8 cellular contexts compared by ENCODE assay signal in genomic region chr9:21994996-21995651, GRCh38. TPM values are rescaled to one million over a fixed set of nuclear protein-coding genes. Genes with fewer than 3 reads are reported as not detected.
A peak's percentile ranks its signal among the peaks of the same experiment; 100 is the strongest.
DNase-seq lines count a peak whose midpoint lies in the region; ATAC-seq, FAIRE-seq and TF ChIP-seq lines count a peak whose summit lies in the region.

No MANE protein-coding gene starts in this region.

- peak overlapping the region; percentile 48 to 81 (median 73) for H3K9ac ChIP-seq in subcutaneous abdominal adipose tissue (ENCODE audit: low read length in 5 of 5)

- H3K36me3 Mint-ChIP-seq in CD14-positive monocyte = peaks cover 14 to 28% of the 10 kb centered on the region in 2 donors

- H3K4me3 ChIP-seq in esophagus squamous epithelium (peak overlapping the region; percentile 76 to 90 (median 78)), muscle layer of duodenum (ENCODE audit: low read depth in 1 of 2, low read length in 2 of 2) (peak overlapping the region; percentile 90 to 93), subcutaneous abdominal adipose tissue (ENCODE audit: low read depth in 1 of 5, low read length in 5 of 5) (peak overlapping the region; percentile 90 to 94 (median 93))

- no peak for TF ChIP-seq CTCF in CD14-positive monocyte (IDR thresholded peaks at IDR 0.05)
- no peak for TF ChIP-seq CTCF in esophagus squamous epithelium (IDR thresholded peaks at IDR 0.05)

- peaks cover 0 to 10% (median under 1%) of the 10 kb centered on the region in 7 donors for H3K9me3 Mint-ChIP-seq in CD14-positive monocyte

- peak overlapping the region; percentile 95 to 98 for H3K4me3 Mint-ChIP-seq in CD14-positive monocyte

- WGBS in esophagus squamous epithelium, 2 donors = 0 to 1% methylated on average over 32 to 52 of the region's 56 CpGs

- FAIRE-seq in GM19239 (lab: Jason Lieb, UNC) = peak; percentile 98

- DNase-seq in CD14-positive monocyte (ENCODE audit: low spot score) (peak; percentile 89), GM19239 (ENCODE audit: insufficient read length, low spot score) (peak; percentile 56), NCI-H748 (lab: John Stamatoyannopoulos, UW; ENCODE audit: unreplicated experiment) (peak; percentile 94), activated T-cell treated with anti-CD3 and anti-CD28 coated beads for 1 hour (ENCODE audit: low read depth) (peak; percentile 54), esophagus squamous epithelium (lab: John Stamatoyannopoulos, UW) (peak; percentile 58)

- no peaks in the 10 kb centered on the region for H3K36me3 ChIP-seq in esophagus squamous epithelium
- peaks cover 0 to 3% of the 10 kb centered on the region in 2 donors for H3K36me3 ChIP-seq in muscle layer of duodenum (ENCODE audit: control insufficient read depth in 1 of 2, insufficient read depth in 2 of 2, low read length in 2 of 2)
- H3K36me3 ChIP-seq in subcutaneous abdominal adipose tissue (ENCODE audit: control insufficient read depth in 5 of 5, insufficient read depth in 5 of 5, low read length in 5 of 5) = no peaks in the 10 kb centered on the region

- H3K4me1 ChIP-seq in esophagus squamous epithelium (peaks cover 4 to 28% (median 5%) of the 10 kb centered on the region in 3 donors), muscle layer of duodenum (ENCODE audit: control insufficient read depth in 1 of 2, insufficient read depth in 2 of 2, low read length in 2 of 2) (peaks cover 0 to 13% of the 10 kb centered on the region in 2 donors), subcutaneous abdominal adipose tissue (ENCODE audit: control insufficient read depth in 5 of 5, insufficient read depth in 5 of 5, low read length in 5 of 5) (peaks cover 5 to 25% (median 15%) of the 10 kb centered on the region in 5 donors)

- intact Hi-C loops in CD14-positive monocyte (cut with micrococcal nuclease) (loop anchor here in 1 of 2 donors (1.0 kb wide), 1 partner anchor 13 kb away; no protein-coding TSS in a partner anchor), esophagus squamous epithelium (cut with DNase I) (loop anchor here (10.0 kb wide), 1 partner anchor 180 kb away; no protein-coding TSS in a partner anchor)

- TF ChIP-seq POLR2A in esophagus squamous epithelium (IDR thresholded peaks at IDR 0.05) = peak in 1 of 4 donors; percentile 58

- peak; percentile 88 for ATAC-seq in HG03280 (IDR thresholded peaks at IDR 0.05; ENCODE audit: unreplicated experiment)

- peaks cover 51 to 66% (median 58%) of the 10 kb centered on the region in 3 donors for H3K27me3 Mint-ChIP-seq in CD14-positive monocyte (ENCODE audit: low read depth in 3 of 3)

- H3K27ac ChIP-seq in esophagus squamous epithelium (peak overlapping the region; percentile 81 to 92 (median 84)), muscle layer of duodenum (ENCODE audit: low read length) (peak overlapping the region; percentile 72), subcutaneous abdominal adipose tissue (ENCODE audit: low read depth, low read length) (peak overlapping the region; percentile 65)

- H3K27ac Mint-ChIP-seq in CD14-positive monocyte = peak overlapping the region; percentile 91 to 97 (median 95)

- peaks cover 26% of the 10 kb centered on the region for H3K4me1 Mint-ChIP-seq in CD14-positive monocyte

- H3K9me3 ChIP-seq in esophagus squamous epithelium = no peaks in the 10 kb centered on the region
- no peaks in the 10 kb centered on the region for H3K9me3 ChIP-seq in muscle layer of duodenum (ENCODE audit: control insufficient read depth in 1 of 2, low read length in 2 of 2)
- peaks cover 0 to 2% (median 0%) of the 10 kb centered on the region in 5 donors for H3K9me3 ChIP-seq in subcutaneous abdominal adipose tissue (ENCODE audit: control insufficient read depth in 5 of 5, low read length in 5 of 5)

- peaks cover 0 to 79% (median under 1%) of the 10 kb centered on the region in 4 donors for H3K27me3 ChIP-seq in esophagus squamous epithelium
- H3K27me3 ChIP-seq in muscle layer of duodenum (ENCODE audit: low read depth, low read length) = peaks cover 15% of the 10 kb centered on the region
- H3K27me3 ChIP-seq in subcutaneous abdominal adipose tissue (ENCODE audit: control insufficient read depth in 5 of 5, insufficient read depth in 4 of 5, low read length in 5 of 5) = peaks cover under 1 to 22% (median 10%) of the 10 kb centered on the region in 5 donors

RNA-seq across cellular contexts. Expression of gene CDKN2B-AS1, which starts 0.5 kb away (rescaled TPM):
- polyA plus RNA-seq in CD14-positive monocyte = under 1 TPM; 0.35 to 0.50 TPM
- total RNA-seq in esophagus squamous epithelium = 1 to 10 TPM in 2 of 4 donors, under 1 TPM in 2; 0.48 to 1.7 (median 0.80) TPM

RNA-seq across cellular contexts. Expression of gene CDKN2A, which starts 0.9 kb away (rescaled TPM):
- 1 to 10 TPM in 1 of 2 donors, under 1 TPM in 1; 0.86 to 1.1 TPM for polyA plus RNA-seq in CD14-positive monocyte
- total RNA-seq in esophagus squamous epithelium = 10 to 100 TPM in 1 of 4 donors, 1 to 10 TPM in 3; 1.5 to 20.2 (median 7.1) TPM

RNA-seq across cellular contexts. Expression of gene CDKN2B, which starts 14.0 kb away (rescaled TPM):
- 1 to 10 TPM; 1.2 to 2.7 TPM for polyA plus RNA-seq in CD14-positive monocyte
- total RNA-seq in esophagus squamous epithelium = 100 to 1,000 TPM in 2 of 4 donors, 10 to 100 TPM in 2; 41.6 to 150 (median 87.6) TPM

Comparison
In these comparisons a context has a peak if more than half of its experiments do, and no peak if none do; other contexts are left out.
1. Peak in every context shown above with its lines: DNase-seq, ATAC-seq, H3K4me3 ChIP-seq and H3K27ac ChIP-seq.